9 cellular contexts compared by ENCODE assay signal in genomic region chr19:8322638-8322997, GRCh38. TPM values are rescaled to one million over a fixed set of nuclear protein-coding genes. Genes with fewer than 3 reads are reported as not detected.
A peak's percentile ranks its signal among the peaks of the same experiment; 100 is the strongest.
DNase-seq lines count a peak whose midpoint lies in the region; ATAC-seq and TF ChIP-seq lines count a peak whose summit lies in the region.
"Had no signal": no experiment of that assay in that cellular context is flagged by ENCODE, and none has a peak within 500 bp of the region (broad histone marks: within the 10 kb centered on the region; RNA-seq: fewer than 3 reads in every experiment).

No MANE protein-coding gene starts in this region.

- 65 to 80% methylated on average over 7 of the region's 7 CpGs for WGBS in lung, 2 donors

- H3K9me3 ChIP-seq in breast epithelium = no peaks in the 10 kb centered on the region
- peaks cover 0 to 2% of the 10 kb centered on the region in 2 donors for H3K9me3 ChIP-seq in lung (ENCODE audit: control insufficient read depth in 2 of 2, insufficient read depth in 1 of 2, low read length in 1 of 2)
- no peaks in the 10 kb centered on the region for H3K9me3 ChIP-seq in uterus

- peak overlapping the region; percentile 66 to 96 (median 88) for H3K4me3 ChIP-seq in breast epithelium
- H3K4me3 ChIP-seq in lung = peak overlapping the region; percentile 84
- H3K4me3 ChIP-seq in uterus = peak overlapping the region; percentile 83 to 92

- H3K27ac ChIP-seq in breast epithelium (peak overlapping the region; percentile 58 to 95), lung (ENCODE audit: low read depth in 1 of 2, low read length in 1 of 2) (peak overlapping the region in 1 of 2 donors; percentile 18), uterus (peak overlapping the region; percentile 90 to 91)

- DNase-seq in Right ventricle myocardium inferior (ENCODE audit: missing footprints) = peak; percentile 23
- no peak for DNase-seq in cardiac septum (ENCODE audit: low spot score)
- no peak for DNase-seq in breast epithelium (ENCODE audit: low spot score in 2 of 2)
- DNase-seq in lung (ENCODE audit: low spot score) = no peak
- DNase-seq in uterus = no peak
- no peak for DNase-seq in DMS153 treated with DMSO at 0.1 percent for 48 hours (lab: John Stamatoyannopoulos, UW; ENCODE audit: unreplicated experiment)
- DNase-seq: stimulated activated CD4-positive, alpha-beta T cell treated with anti-CD3 and anti-CD28 coated beads, Interleukin-2, amount 100 ng/mL, for 48 hours had no signal

- H3K36me3 ChIP-seq in breast epithelium (no peaks in the 10 kb centered on the region), lung (ENCODE audit: control insufficient read depth in 2 of 2, insufficient read depth in 2 of 2, low read length in 2 of 2) (peaks cover 0 to 19% of the 10 kb centered on the region in 2 donors), uterus (no peaks in the 10 kb centered on the region)

- H3K27me3 ChIP-seq in breast epithelium (no peaks in the 10 kb centered on the region), lung (ENCODE audit: control insufficient read depth, insufficient read depth) (no peaks in the 10 kb centered on the region), uterus (no peaks in the 10 kb centered on the region)

- H3K4me1 ChIP-seq in breast epithelium (peaks cover 0 to 14% of the 10 kb centered on the region in 2 donors), lung (ENCODE audit: control insufficient read depth in 2 of 2, insufficient read depth in 2 of 2, low read length in 2 of 2) (peaks cover 5 to 9% of the 10 kb centered on the region in 2 donors), uterus (peaks cover 0 to 11% of the 10 kb centered on the region in 2 donors)

- no peak for TF ChIP-seq POLR2A in breast epithelium (IDR thresholded peaks at IDR 0.05)
- no peak for TF ChIP-seq POLR2A in uterus (IDR thresholded peaks at IDR 0.05)

- ATAC-seq in Right ventricle myocardium inferior (no peak), lung (ENCODE audit: insufficient read depth, low FRiP score) (no peak), GM18858 (IDR thresholded peaks at IDR 0.05; ENCODE audit: unreplicated experiment) (no peak), HG02571 (IDR thresholded peaks at IDR 0.05; ENCODE audit: unreplicated experiment) (no peak)

- intact Hi-C loops in Right ventricle myocardium inferior (cut with DNase I) = no loop called here
- intact Hi-C loops in cardiac septum (cut with DNase I) = loop anchor here (5.0 kb wide), 1 partner anchor 820 kb away; the partner anchor contains the start of gene ZNF317
- intact Hi-C loops in breast epithelium (cut with DNase I; ENCODE audit: low total_unique reads) = no loop called here
- intact Hi-C loops in uterus (cut with DNase I; ENCODE audit: low total_unique reads) = no loop called here

- TF ChIP-seq CTCF in breast epithelium (IDR thresholded peaks at IDR 0.05) (no peak), lung (IDR thresholded peaks at IDR 0.05; ENCODE audit: control extremely low read depth, extremely low read depth) (no peak), uterus (IDR thresholded peaks at IDR 0.05) (no peak)

RNA-seq across cellular contexts. Expression of gene RPS28, which starts 1.3 kb away (rescaled TPM):
- total RNA-seq in Right ventricle myocardium inferior = 1,212 TPM
- total RNA-seq in cardiac septum = 669 TPM
- total RNA-seq in breast epithelium = 1,000 to 10,000 TPM in 1 of 3 donors, 100 to 1,000 TPM in 2; 676 to 1,337 (median 789) TPM
- 1,000 to 10,000 TPM in 1 of 2 donors, 100 to 1,000 TPM in 1; 847 to 1,744 TPM for total RNA-seq in lung
- 1,000 to 10,000 TPM in 1 of 2 donors, 100 to 1,000 TPM in 1; 588 to 1,897 TPM for polyA plus RNA-seq in lung
- 1,000 to 10,000 TPM in 1 of 4 donors, 100 to 1,000 TPM in 2, 10 to 100 TPM in 1; 44.1 to 1,410 (median 360) TPM for total RNA-seq in uterus

RNA-seq across cellular contexts. Expression of gene NDUFA7, which starts 1.4 kb away (rescaled TPM):
- total RNA-seq in Right ventricle myocardium inferior (129 TPM), cardiac septum (94.0 TPM), breast epithelium (10 to 100 TPM; 23.2 to 27.5 (median 25.8) TPM), lung (10 to 100 TPM; 10.6 to 54.1 TPM), uterus (10 to 100 TPM in 1 of 4 donors, 1 to 10 TPM in 2, not detected in 1; 6.9 to 25.9 (median 8.8) TPM)
- 100 to 1,000 TPM; 119 to 239 TPM for polyA plus RNA-seq in lung

RNA-seq across cellular contexts. Expression of gene CD320, which starts 14.5 kb away (rescaled TPM):
- 32.9 TPM for total RNA-seq in Right ventricle myocardium inferior
- 15.8 TPM for total RNA-seq in cardiac septum
- total RNA-seq in breast epithelium = 10 to 100 TPM; 26.9 to 98.6 (median 30.9) TPM
- 10 to 100 TPM; 19.1 to 53.8 TPM for total RNA-seq in lung
- 10 to 100 TPM; 38.6 to 55.6 TPM for polyA plus RNA-seq in lung
- total RNA-seq in uterus = 10 to 100 TPM; 15.0 to 72.0 (median 26.2) TPM

RNA-seq across cellular contexts. Expression of gene KANK3, which starts 20.4 kb away (rescaled TPM):
- 20.5 TPM for total RNA-seq in Right ventricle myocardium inferior
- 13.1 TPM for total RNA-seq in cardiac septum
- total RNA-seq in breast epithelium = 10 to 100 TPM in 1 of 3 donors, 1 to 10 TPM in 2; 5.6 to 26.2 (median 7.8) TPM
- 10 to 100 TPM; 24.2 to 42.3 TPM for total RNA-seq in lung
- polyA plus RNA-seq in lung = 10 to 100 TPM; 24.0 to 29.1 TPM
- 10 to 100 TPM in 3 of 4 donors, 1 to 10 TPM in 1; 4.1 to 36.6 (median 24.8) TPM for total RNA-seq in uterus

RNA-seq across cellular contexts. Expression of gene ANGPTL4, which starts 41.3 kb away (rescaled TPM):
- 24.6 TPM for total RNA-seq in Right ventricle myocardium inferior
- total RNA-seq in cardiac septum = 4.1 TPM
- 100 to 1,000 TPM in 2 of 3 donors, 10 to 100 TPM in 1; 90.9 to 186 (median 118) TPM for total RNA-seq in breast epithelium
- total RNA-seq in lung = 10 to 100 TPM in 1 of 2 donors, 1 to 10 TPM in 1; 4.4 to 14.8 TPM
- 10 to 100 TPM; 10.5 to 96.3 TPM for polyA plus RNA-seq in lung
- total RNA-seq in uterus = 10 to 100 TPM in 3 of 4 donors, under 1 TPM in 1; 0.76 to 21.2 (median 13.5) TPM
